ENCODE assay signal across 10 cellular contexts in genomic region chr6:14671261-14671681, GRCh38.
DNase-seq lines count a peak whose midpoint lies in the region; ATAC-seq and TF ChIP-seq lines count a peak whose summit lies in the region.
"Had no signal": no experiment of that assay in that cellular context is flagged by ENCODE, and none has a peak within 500 bp of the region (broad histone marks: within the 10 kb centered on the region; RNA-seq: fewer than 3 reads in every experiment).

No MANE protein-coding gene starts in this region.

- no peak overlapping the region for H3K4me3 ChIP-seq in parathyroid adenoma (ENCODE audit: low read depth, low read length)
- H3K4me3 ChIP-seq: body of pancreas had no signal

- H3K9ac ChIP-seq in parathyroid adenoma = no peak overlapping the region

- ATAC-seq in GM21381 (IDR thresholded peaks at IDR 0.05; ENCODE audit: unreplicated experiment) = no peak
- ATAC-seq: body of pancreas had no signal

- peak overlapping the region; percentile 45 for H2AFZ ChIP-seq in parathyroid adenoma

- DNase-seq in EH (ENCODE audit: low read depth) (peak; percentile 57), NCI-H226 (peak; percentile 94), fibroblast of gingiva (ENCODE audit: low read depth) (peak; percentile 44), NCI-H2081 (lab: John Stamatoyannopoulos, UW) (no peak), hepatic stellate cell (ENCODE audit: low spot score) (no peak), SIG-M5 treated with dmso at 0.1 percent for 504 hours (lab: John Stamatoyannopoulos, UW; ENCODE audit: unreplicated experiment) (no peak)
- DNase-seq: SW 1271 had no signal

- no peaks in the 10 kb centered on the region for H3K79me2 ChIP-seq in parathyroid adenoma

- peaks cover 10% of the 10 kb centered on the region for H3K4me1 ChIP-seq in parathyroid adenoma
- H3K4me1 ChIP-seq: body of pancreas had no signal

- TF ChIP-seq CTCF in parathyroid adenoma (IDR thresholded peaks at IDR 0.05) = no peak

- H3K27me3 ChIP-seq in parathyroid adenoma (ENCODE audit: control insufficient read depth, insufficient read depth, low read length) = no peaks in the 10 kb centered on the region
- H3K27me3 ChIP-seq: body of pancreas had no signal

- no peak overlapping the region for H3K4me2 ChIP-seq in parathyroid adenoma (ENCODE audit: low read length)

- H3K36me3 ChIP-seq in parathyroid adenoma (ENCODE audit: control insufficient read depth, insufficient read depth, low read length) = no peaks in the 10 kb centered on the region

- H3K9me3 ChIP-seq in parathyroid adenoma (ENCODE audit: control insufficient read depth, low read length) = no peaks in the 10 kb centered on the region
- H3K9me3 ChIP-seq: body of pancreas had no signal

- no peak overlapping the region for H3K27ac ChIP-seq in parathyroid adenoma
- H3K27ac ChIP-seq: body of pancreas had no signal

Comparison
In these comparisons a context has a peak if more than half of its experiments do, and no peak if none do; other contexts are left out.
1. DNase-seq: peak in EH (single experiment), NCI-H226 (single experiment) and fibroblast of gingiva (single experiment); none in NCI-H2081 (0 of 2), hepatic stellate cell (single experiment) and SIG-M5 treated with dmso at 0.1 percent for 504 hours (single experiment).